In genomic region chr11:121451982-121452608, GRCh38 we compare ENCODE assay signal across 7 cellular contexts. TPM values are rescaled to one million over a fixed set of nuclear protein-coding genes. Genes with fewer than 3 reads are reported as not detected.
DNase-seq lines count a peak whose midpoint lies in the region; ATAC-seq and TF ChIP-seq lines count a peak whose summit lies in the region.

TSS of gene SORL1 (plus strand) at chr11:121452314. CDS start at chr11:121452332, 18 bp downstream.

- no peaks in the 10 kb centered on the region for H3K36me3 ChIP-seq in right lobe of liver

- peak; percentile 71 for TF ChIP-seq POLR2A in right lobe of liver (IDR thresholded peaks at IDR 0.05)

- H3K36me3 Mint-ChIP-seq in activated CD4-positive, alpha-beta T cell treated with anti-CD3 and anti-CD28 coated beads, Interleukin-2, amount 10 ng/mL, durations not matched to agents 7 days and 5 days (ENCODE audit: low read depth): peaks cover 68% of the 10 kb centered on the region
- H3K36me3 Mint-ChIP-seq in dendritic cell treated with granulocyte-macrophage colony-stimulating factor and Interleukin-4, amounts not matched to agents 40 ng/mL and 50 ng/mL, for 4 days (ENCODE audit: low read depth): peaks cover 5% of the 10 kb centered on the region

- peaks cover 3% of the 10 kb centered on the region for H3K9me3 Mint-ChIP-seq in activated CD4-positive, alpha-beta T cell treated with anti-CD3 and anti-CD28 coated beads, Interleukin-2, amount 10 ng/mL, durations not matched to agents 7 days and 5 days
- no peaks in the 10 kb centered on the region for H3K9me3 Mint-ChIP-seq in dendritic cell treated with granulocyte-macrophage colony-stimulating factor and Interleukin-4, amounts not matched to agents 40 ng/mL and 50 ng/mL, for 4 days

- intact Hi-C loops in dendritic cell treated with granulocyte-macrophage colony-stimulating factor and Interleukin-4, amounts not matched to agents 40 ng/mL and 50 ng/mL, for 4 days (cut with micrococcal nuclease): loop anchor here (5.0 to 10.0 kb wide), 2 partner anchors 35 to 123 kb away; no protein-coding TSS in a partner anchor
- intact Hi-C loops in right lobe of liver (cut with DNase I): loop anchor here in 1 of 2 donors (10.0 kb wide), 1 partner anchor 123 kb away; no protein-coding TSS in a partner anchor

- peaks cover 0 to 65% (median 17%) of the 10 kb centered on the region in 4 donors for H3K4me1 ChIP-seq in right lobe of liver

- H3K27ac Mint-ChIP-seq in activated CD4-positive, alpha-beta T cell treated with anti-CD3 and anti-CD28 coated beads, Interleukin-2, amount 10 ng/mL, durations not matched to agents 7 days and 5 days: peak within 1 kb of the TSS; percentile 94
- peak within 1 kb of the TSS; percentile 81 for H3K27ac Mint-ChIP-seq in dendritic cell treated with granulocyte-macrophage colony-stimulating factor and Interleukin-4, amounts not matched to agents 40 ng/mL and 50 ng/mL, for 4 days

- H3K27me3 Mint-ChIP-seq in activated CD4-positive, alpha-beta T cell treated with anti-CD3 and anti-CD28 coated beads, Interleukin-2, amount 10 ng/mL, durations not matched to agents 7 days and 5 days: no peaks in the 10 kb centered on the region
- H3K27me3 Mint-ChIP-seq in dendritic cell treated with granulocyte-macrophage colony-stimulating factor and Interleukin-4, amounts not matched to agents 40 ng/mL and 50 ng/mL, for 4 days: no peaks in the 10 kb centered on the region

- no CpG with 5 or more reads among the region's 89 CpGs for WGBS in right lobe of liver (ENCODE audit: insufficient coverage, low coverage, low lambda C conversion rate, missing lambda C conversion rate)

- H3K27ac ChIP-seq in right lobe of liver: peak within 1 kb of the TSS; percentile 89 to 97 (median 95)

- TF ChIP-seq CTCF in GM12875 (IDR thresholded peaks at IDR 0.05; ENCODE audit: borderline replicate concordance, insufficient read depth, low read depth, low read length) (peak; percentile 81), right lobe of liver (IDR thresholded peaks at IDR 0.05) (peak; percentile 45 to 77 (median 58))

- H3K4me3 Mint-ChIP-seq in activated CD4-positive, alpha-beta T cell treated with anti-CD3 and anti-CD28 coated beads, Interleukin-2, amount 10 ng/mL, durations not matched to agents 7 days and 5 days: peak within 1 kb of the TSS; percentile 91
- peak within 1 kb of the TSS; percentile 80 for H3K4me3 Mint-ChIP-seq in dendritic cell treated with granulocyte-macrophage colony-stimulating factor and Interleukin-4, amounts not matched to agents 40 ng/mL and 50 ng/mL, for 4 days

- no peaks in the 10 kb centered on the region for H3K27me3 ChIP-seq in right lobe of liver

- CTCF ChIA-PET in activated CD4-positive, alpha-beta T cell treated with anti-CD3 and anti-CD28 coated beads, Interleukin-2, amount 10 ng/mL, durations not matched to agents 7 days and 5 days (lab: Charles Lee): interaction anchor here (0.7 to 4.9 kb wide), 8 partner anchors 9 to 159 kb away, joined by 3 to 27 read pairs (median 4); no protein-coding TSS in a partner anchor

- peak; percentile 58 for ATAC-seq in HG02588 (IDR thresholded peaks at IDR 0.05; ENCODE audit: unreplicated experiment)
- peak; percentile 63 to 82 (median 70) for ATAC-seq in right lobe of liver

- DNase-seq in NCI-H1417 (lab: John Stamatoyannopoulos, UW) (peak; percentile 79 to 88 (median 87)), right lobe of liver (peak; percentile 86 to 89 (median 87))
- DNase-seq in activated CD4-positive, alpha-beta T cell treated with anti-CD3 and anti-CD28 coated beads, Interleukin-2, amount 10 ng/mL, durations not matched to agents 7 days and 5 days: peak; percentile 76
- peak; percentile 66 to 75 for DNase-seq in stimulated activated CD4-positive, alpha-beta T cell treated with anti-CD3 and anti-CD28 coated beads, Interleukin-4, amount 100 ng/mL, for 48 hours (ENCODE audit: low read depth in 2 of 2)

- POLR2A ChIA-PET in activated CD4-positive, alpha-beta T cell treated with anti-CD3 and anti-CD28 coated beads, Interleukin-2, amount 10 ng/mL, durations not matched to agents 7 days and 5 days (lab: Charles Lee): interaction anchor here (0.8 kb wide), 1 partner anchor 35 kb away, joined by 3 read pairs; no protein-coding TSS in a partner anchor

- no peaks in the 10 kb centered on the region for H3K9me3 ChIP-seq in right lobe of liver

- H3K4me3 ChIP-seq in GM12875 (ENCODE audit: low read depth, low read length): peak within 1 kb of the TSS; percentile 93
- peak within 1 kb of the TSS; percentile 73 to 94 (median 93) for H3K4me3 ChIP-seq in right lobe of liver

- H3K4me1 Mint-ChIP-seq in activated CD4-positive, alpha-beta T cell treated with anti-CD3 and anti-CD28 coated beads, Interleukin-2, amount 10 ng/mL, durations not matched to agents 7 days and 5 days: peaks cover 73% of the 10 kb centered on the region
- peaks cover 92% of the 10 kb centered on the region for H3K4me1 Mint-ChIP-seq in dendritic cell treated with granulocyte-macrophage colony-stimulating factor and Interleukin-4, amounts not matched to agents 40 ng/mL and 50 ng/mL, for 4 days (ENCODE audit: low read depth)

RNA-seq across cellular contexts. Expression of gene SORL1, which starts in this region (rescaled TPM):
- total RNA-seq in activated CD4-positive, alpha-beta T cell treated with anti-CD3 and anti-CD28 coated beads, Interleukin-2, amount 10 ng/mL, durations not matched to agents 7 days and 5 days: 100 to 1,000 TPM; 197 to 207 TPM
- 100 to 1,000 TPM in 2 of 6 experiments, 10 to 100 TPM in 4; 45.2 to 137 (median 73.8) TPM for total RNA-seq in right lobe of liver

Comparison
In these comparisons a context has a peak if more than half of its experiments do, and no peak if none do; other contexts are left out.
1. Peak in every context shown above with its lines: DNase-seq, ATAC-seq, H3K4me3 ChIP-seq and H3K27ac ChIP-seq.